ENCODE assay signal across 10 cellular contexts in the genomic region with DNA sequence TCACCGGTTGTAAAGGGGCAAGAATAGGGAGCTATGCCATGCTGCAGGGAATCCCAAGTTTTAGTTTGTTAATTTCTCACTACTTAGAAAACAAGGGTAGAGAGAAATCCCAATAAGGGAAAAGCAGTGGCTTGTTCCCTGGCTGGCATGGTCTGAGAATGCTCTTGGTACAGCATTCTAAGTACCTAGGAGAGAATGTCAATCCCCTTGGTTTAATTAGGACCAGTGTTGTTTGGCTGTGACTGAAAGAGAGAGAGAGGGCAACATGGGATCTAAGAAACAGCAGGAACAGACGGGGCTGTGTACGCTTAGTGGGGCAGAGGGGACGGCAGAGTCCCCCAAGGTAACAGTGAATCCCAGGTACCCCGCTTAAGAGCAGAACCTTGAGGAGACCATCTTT.
"Had no signal": no experiment of that assay in that cellular context is flagged by ENCODE, and none has a peak within 500 bp of the region (broad histone marks: within the 10 kb centered on the region; RNA-seq: fewer than 3 reads in every experiment).

No MANE protein-coding gene starts in this region.

- ATAC-seq: left lung; natural killer cell treated with Interleukin-12 subunit alpha and Interleukin-12 subunit beta and Interleukin-15 and Interleukin-18, amount 100 ng/mL, for 72 hours; sciatic nerve had no signal

- H3K27ac ChIP-seq: esophagus muscularis mucosa, left lung, thoracic aorta had no signal

- H3K27me3 ChIP-seq: esophagus muscularis mucosa, left lung had no signal

- H3K4me3 ChIP-seq: esophagus muscularis mucosa, left lung, thoracic aorta had no signal

- H3K4me1 ChIP-seq: esophagus muscularis mucosa, left lung had no signal

- H3K36me3 ChIP-seq: esophagus muscularis mucosa, left lung, thoracic aorta had no signal

- DNase-seq: activated CD4-positive, alpha-beta T cell treated with anti-CD3 and anti-CD28 coated beads for 1 hour; activated CD4-positive, alpha-beta T cell treated with anti-CD3 and anti-CD28 coated beads, Interleukin-2, amount 50 U/mL, for 4 hours; activated naive CD4-positive, alpha-beta T cell treated with anti-CD3 and anti-CD28 coated beads for 36 hours; hippocampal formation; left lung had no signal

- H3K9me3 ChIP-seq: esophagus muscularis mucosa, left lung, thoracic aorta had no signal

- FAIRE-seq: keratinocyte had no signal
